In the genomic region with DNA sequence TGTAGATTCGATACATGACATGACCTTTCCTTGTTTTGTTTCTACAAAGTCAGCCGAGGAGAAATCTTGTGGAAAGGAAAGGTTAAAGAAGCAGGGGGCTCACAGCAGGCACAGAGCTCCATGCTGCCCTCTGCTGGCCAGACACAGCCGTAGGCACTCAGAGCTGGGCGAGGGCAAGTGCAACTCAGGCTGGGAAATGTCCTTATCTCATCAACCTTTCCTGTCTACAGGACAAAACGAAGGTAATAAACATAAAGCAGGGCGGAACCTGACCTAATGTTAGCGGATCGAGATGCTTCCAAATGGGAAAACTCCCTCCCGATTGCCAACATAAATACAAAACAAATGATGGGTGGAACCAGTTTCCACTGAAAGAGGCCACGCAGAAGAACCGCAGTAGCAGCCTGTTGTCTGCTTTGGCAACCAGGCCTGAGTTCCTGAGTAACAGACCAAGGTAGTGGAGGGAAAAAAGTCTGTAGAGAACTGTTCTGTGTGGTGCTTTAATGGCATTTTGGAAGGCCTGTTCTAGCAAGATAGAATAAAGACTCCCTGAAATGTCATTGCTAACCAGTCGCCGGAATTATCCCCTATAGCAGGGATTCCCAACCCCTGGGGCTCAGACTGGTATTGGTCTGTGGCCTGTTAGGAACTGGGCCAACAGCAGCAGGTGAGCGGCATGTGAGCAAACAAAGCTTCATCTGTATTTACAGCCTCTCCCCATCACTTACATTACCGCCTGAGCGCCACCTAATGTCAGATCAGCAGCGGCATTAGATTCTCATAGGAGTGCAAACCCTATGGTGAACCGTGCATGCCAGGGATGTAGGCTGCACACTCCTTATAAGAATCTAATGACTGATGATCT, we compare ENCODE assay signal across 8 cellular contexts.
DNase-seq lines count a peak whose midpoint lies in the region; ATAC-seq and TF ChIP-seq lines count a peak whose summit lies in the region.

No MANE protein-coding gene starts in this region.

- peak; percentile 98 for TF ChIP-seq CTCF in AG09309 (IDR thresholded peaks at IDR 0.05; ENCODE audit: control insufficient read depth, insufficient read depth, low read depth, low read length, missing control alignments)
- peak; percentile 95 for TF ChIP-seq CTCF in lower lobe of right lung (IDR thresholded peaks at IDR 0.05)

- no peaks in the 10 kb centered on the region for H3K27me3 ChIP-seq in lower lobe of right lung (ENCODE audit: low read depth)

- H3K9me3 ChIP-seq in lower lobe of right lung, result no peaks in the 10 kb centered on the region

- peaks cover 17% of the 10 kb centered on the region for H3K36me3 ChIP-seq in lower lobe of right lung

- intact Hi-C loops in lower lobe of right lung (cut with DNase I), result no loop called here

- ATAC-seq in GM19043 (IDR thresholded peaks at IDR 0.05; ENCODE audit: low read depth, unreplicated experiment), result peak; percentile 79
- peak; percentile 70 for ATAC-seq in HG03439 (IDR thresholded peaks at IDR 0.05; ENCODE audit: unreplicated experiment)
- ATAC-seq in lower lobe of right lung, result peak; percentile 87 to 92

- H3K4me1 ChIP-seq in lower lobe of right lung, result no peaks in the 10 kb centered on the region

- H3K27ac ChIP-seq in lower lobe of right lung, result no peak overlapping the region

- H3K4me3 ChIP-seq in AG09309 (ENCODE audit: control insufficient read depth, low read depth, low read length) (no peak overlapping the region), lower lobe of right lung (no peak overlapping the region)

- DNase-seq in AG09309 (ENCODE audit: low read depth) (no peak), NCI-H460 (ENCODE audit: extremely low read depth, low read depth) (peak; percentile 43), dermis blood vessel endothelial cell (peak; percentile 81), lower lobe of right lung (peak; percentile 76)
- peak; percentile 54 to 58 for DNase-seq in activated CD4-positive, alpha-beta T cell treated with anti-CD3 and anti-CD28 coated beads for 4 hours
- peak; percentile 23 for DNase-seq in stimulated activated CD8-positive, alpha-beta memory T cell treated with anti-CD3 and anti-CD28 coated beads, Interleukin-12 subunit alpha, Interleukin-12 subunit beta, amount 100 ng/mL, for 24 hours (ENCODE audit: extremely low read depth)
